18 cellular contexts compared by ENCODE assay signal in genomic region chr20:34965051-34965450, GRCh38. TPM values are rescaled to one million over a fixed set of nuclear protein-coding genes. Genes with fewer than 3 reads are reported as not detected.
DNase-seq lines count a peak whose midpoint lies in the region; ATAC-seq and TF ChIP-seq lines count a peak whose summit lies in the region.
"Had no signal": no experiment of that assay in that cellular context is flagged by ENCODE, and none has a peak within 500 bp of the region (broad histone marks: within the 10 kb centered on the region; RNA-seq: fewer than 3 reads in every experiment).

No MANE protein-coding gene starts in this region.

- no peak for ATAC-seq in foreskin keratinocyte
- ATAC-seq in GM21381 (IDR thresholded peaks at IDR 0.05; ENCODE audit: unreplicated experiment) = no peak
- ATAC-seq in HG03175 (IDR thresholded peaks at IDR 0.05; ENCODE audit: unreplicated experiment) = no peak
- ATAC-seq: CD8-positive, alpha-beta T cell; HCT116 had no signal

- H3K27ac ChIP-seq in foreskin keratinocyte = no peak overlapping the region
- H3K27ac ChIP-seq: 22Rv1, BLaER1, C4-2B had no signal

- no peak for TF ChIP-seq CTCF in foreskin keratinocyte (conservative IDR thresholded peaks at IDR 0.05)

- no peaks in the 10 kb centered on the region for H3K4me1 ChIP-seq in foreskin keratinocyte

- DNase-seq in ELF-1 (ENCODE audit: low read depth, low spot score) = peak; percentile 47
- peak; percentile 93 for DNase-seq in SW480 (ENCODE audit: low spot score)
- DNase-seq in foreskin keratinocyte = peak; percentile 14 to 49
- DNase-seq in medulla oblongata (ENCODE audit: extremely low spot score) = no peak
- DNase-seq: CD4-positive, CD25-positive, alpha-beta regulatory T cell; CD8-positive, alpha-beta T cell; DMS 273 treated with DMSO at 0.1 percent for 48 hours; DMS79; EL; GF-D8; H9 had no signal

- no peaks in the 10 kb centered on the region for H3K27me3 ChIP-seq in foreskin keratinocyte
- H3K27me3 ChIP-seq: BLaER1 had no signal

RNA-seq across cellular contexts. Expression of gene MYH7B, which starts 9.4 kb away (rescaled TPM):
- 0.10 and 0.11 TPM in 2 replicates for total RNA-seq in foreskin keratinocyte
- polyA plus RNA-seq in foreskin keratinocyte = 0.07 and 0.08 TPM in 2 replicates
- total RNA-seq: H4 had no signal

RNA-seq across cellular contexts. Expression of gene GSS, which starts 9.4 kb away (rescaled TPM):
- total RNA-seq in foreskin keratinocyte = 84.6 and 91.0 TPM in 2 replicates
- 86.8 and 87.9 TPM in 2 replicates for polyA plus RNA-seq in foreskin keratinocyte
